23 cellular contexts compared by ENCODE assay signal in genomic region chr22:47145883-47146282, GRCh38.
DNase-seq lines count a peak whose midpoint lies in the region; ATAC-seq, FAIRE-seq and TF ChIP-seq lines count a peak whose summit lies in the region.
"Had no signal": no experiment of that assay in that cellular context is flagged by ENCODE, and none has a peak within 500 bp of the region (broad histone marks: within the 10 kb centered on the region; RNA-seq: fewer than 3 reads in every experiment).

No MANE protein-coding gene starts in this region.

- no TSS peak for BruUV-seq in Calu3 (replicated peaks; lab: Mats Ljungman, UMichigan)

- H3K9me3 Mint-ChIP-seq in neural crest cell (no peaks in the 10 kb centered on the region), Calu3 (ENCODE audit: low read depth, unreplicated experiment) (no peaks in the 10 kb centered on the region)
- H3K9me3 Mint-ChIP-seq: CD4-positive, alpha-beta T cell; GM23338; HFFc6 had no signal

- H3K27ac Mint-ChIP-seq in neural crest cell (ENCODE audit: unreplicated experiment) (peak overlapping the region; percentile 13), Calu3 (ENCODE audit: unreplicated experiment) (no peak overlapping the region)
- H3K27ac Mint-ChIP-seq: CD4-positive, alpha-beta T cell; GM23338; HFFc6 had no signal

- no peaks in the 10 kb centered on the region for H3K36me3 Mint-ChIP-seq in neural crest cell (ENCODE audit: low read depth)
- no peaks in the 10 kb centered on the region for H3K36me3 Mint-ChIP-seq in Calu3 (ENCODE audit: insufficient read depth, unreplicated experiment)

- H3K4me3 ChIP-seq in SK-N-SH (ENCODE audit: low read depth in 2 of 2, low read length in 1 of 2) = no peak overlapping the region
- no peak overlapping the region for H3K4me3 ChIP-seq in bronchial epithelial cell (ENCODE audit: low read depth, low read length)
- H3K4me3 ChIP-seq: A549, GM23338 had no signal

- H3K4me2 ChIP-seq in SK-N-SH = no peak overlapping the region
- H3K4me2 ChIP-seq: A549, GM23338 had no signal

- H3K36me3 ChIP-seq in SK-N-SH (replicated peaks in 1 of 2; ENCODE audit: control insufficient read depth in 1 of 2, insufficient read depth in 2 of 2, low read length in 1 of 2) (no peaks in the 10 kb centered on the region), bronchial epithelial cell (ENCODE audit: control insufficient read depth, insufficient read depth, low read length) (no peaks in the 10 kb centered on the region)

- no peak for TF ChIP-seq CTCF in SK-N-SH (IDR thresholded peaks at IDR 0.05)
- no peak for TF ChIP-seq CTCF in bronchial epithelial cell (IDR thresholded peaks at IDR 0.05; ENCODE audit: insufficient read depth, low read length, severe bottlenecking)
- TF ChIP-seq CTCF in neural crest cell (conservative IDR thresholded peaks at IDR 0.05) = no peak
- TF ChIP-seq CTCF in Calu3 (IDR thresholded peaks at IDR 0.05; ENCODE audit: unreplicated experiment) = no peak

- intact Hi-C loops in Calu3 (cut with micrococcal nuclease; ENCODE audit: unreplicated experiment) = no loop called here

- no peak for TF ChIP-seq RAD21 in SK-N-SH (IDR thresholded peaks at IDR 0.05; ENCODE audit: low read length)

- H3K27me3 ChIP-seq in SK-N-SH (ENCODE audit: insufficient read depth) (no peaks in the 10 kb centered on the region), bronchial epithelial cell (ENCODE audit: control insufficient read depth, insufficient read depth, low read length) (no peaks in the 10 kb centered on the region)

- POLR2A ChIA-PET in SK-N-SH (lab: Yijun Ruan, JAX) = no interaction called here

- H3K9ac ChIP-seq in SK-N-SH = no peak overlapping the region

- H3K27me3 Mint-ChIP-seq in neural crest cell (ENCODE audit: low read depth) (no peaks in the 10 kb centered on the region), Calu3 (ENCODE audit: unreplicated experiment) (no peaks in the 10 kb centered on the region)
- H3K27me3 Mint-ChIP-seq: CD4-positive, alpha-beta T cell had no signal

- ATAC-seq in SK-N-SH treated with all-trans-retinoic acid at 6 μM for 48 hours = no peak
- ATAC-seq: A549, GM23338, HCT116 had no signal

- H2AFZ ChIP-seq in SK-N-SH (ENCODE audit: low read depth) = no peak overlapping the region
- H2AFZ ChIP-seq: GM23338 had no signal

- H3K27ac ChIP-seq in SK-N-SH (ENCODE audit: low read depth in 2 of 2, low read length in 1 of 2) = no peak overlapping the region
- H3K27ac ChIP-seq: 22Rv1, A549 had no signal

- H3K4me1 ChIP-seq in SK-N-SH (ENCODE audit: control insufficient read depth in 1 of 2, insufficient read depth in 2 of 2, low read depth in 1 of 2, low read length in 1 of 2) = peaks cover 0 to 37% of the 10 kb centered on the region in 2 experiments; a peak in 1 of 4 replicates
- H3K4me1 ChIP-seq: A549, Caco-2 had no signal

- no peaks in the 10 kb centered on the region for H3K9me3 ChIP-seq in SK-N-SH
- H3K9me3 ChIP-seq: A549, Caco-2 had no signal

- WGBS in SK-N-SH (ENCODE audit: low lambda C conversion rate) = 90% methylated on average over 11 of the region's 20 CpGs

- no peak for TF ChIP-seq EP300 in SK-N-SH (IDR thresholded peaks at IDR 0.05; ENCODE audit: borderline replicate concordance in 1 of 2, low read depth in 1 of 2, low read length in 1 of 2)

- CTCF ChIA-PET in SK-N-SH (lab: Yijun Ruan, JAX) = no interaction called here
- CTCF ChIA-PET in Calu3 (lab: Charles Lee) = no interaction called here

- DNase-seq in SK-N-SH = peak; percentile 71
- no peak for DNase-seq in bronchial epithelial cell (ENCODE audit: low read depth)
- DNase-seq in neural crest cell (ENCODE audit: low read depth, low spot score) = no peak
- DNase-seq in Calu3 = no peak
- DNase-seq in activated T-cell treated with anti-CD3 and anti-CD28 coated beads, Interleukin-2, amount 50 U/mL, for 48 hours = no peak
- no peak for DNase-seq in SKM-1 (lab: John Stamatoyannopoulos, UW; ENCODE audit: unreplicated experiment)
- DNase-seq: AML-193; Caco-2; CD4-positive, alpha-beta T cell; DMS153; DMS79; GDM1; HFFc6; IMR-90 had no signal

- H4K20me1 ChIP-seq in SK-N-SH (ENCODE audit: insufficient read depth) = no peaks in the 10 kb centered on the region

- H3K79me2 ChIP-seq in SK-N-SH (ENCODE audit: insufficient read depth) = no peaks in the 10 kb centered on the region

- H3K4me1 Mint-ChIP-seq in neural crest cell = no peaks in the 10 kb centered on the region
- H3K4me1 Mint-ChIP-seq in Calu3 (ENCODE audit: low read depth, unreplicated experiment) = no peaks in the 10 kb centered on the region
- H3K4me1 Mint-ChIP-seq: GM23338 had no signal

- FAIRE-seq in bronchial epithelial cell (lab: Jason Lieb, UNC) = peak; percentile 32
- FAIRE-seq: A549, GM12892, GM18507, H54, HTR-8/SVneo had no signal

- no peaks in the 10 kb centered on the region for H3F3A ChIP-seq in SK-N-SH (replicated peaks; ENCODE audit: insufficient read depth)

- no peak overlapping the region for H3K4me3 Mint-ChIP-seq in neural crest cell
- no peak overlapping the region for H3K4me3 Mint-ChIP-seq in Calu3 (ENCODE audit: low read depth, unreplicated experiment)
- H3K4me3 Mint-ChIP-seq: CD4-positive, alpha-beta T cell; GM23338; HFFc6 had no signal

- H3K9me2 ChIP-seq in SK-N-SH = no peaks in the 10 kb centered on the region

TF ChIP-seq in SK-N-SH, 30 proteins besides CTCF, POLR2A, EP300 and RAD21 (continues in another document):
- TF ChIP-seq NRF1 (IDR thresholded peaks at IDR 0.05; ENCODE audit: low read depth, low read length) (no peak), RCOR1 (IDR thresholded peaks at IDR 0.05; ENCODE audit: low read length) (no peak), TAF1 (IDR thresholded peaks at IDR 0.05; ENCODE audit: borderline replicate concordance, low read depth, low read length) (no peak), FOXM1 (IDR thresholded peaks at IDR 0.05; ENCODE audit: low read depth) (no peak), CHD2 (IDR thresholded peaks at IDR 0.05; ENCODE audit: low read length, partially characterized antibody) (no peak), REST (IDR thresholded peaks at IDR 0.05; ENCODE audit: low read depth, low read length) (no peak), SIN3A (IDR thresholded peaks at IDR 0.05; ENCODE audit: borderline replicate concordance, low read depth, low read length) (no peak), GABPA (IDR thresholded peaks at IDR 0.05; ENCODE audit: low read depth) (no peak)

TF ChIP-seq in SK-N-SH treated with all-trans-retinoic acid at 6 μM for 48 hours, 23 proteins besides CTCF, POLR2A, EP300 and RAD21:
- TF ChIP-seq ZFP30 (CRISPR knock-in tag; IDR thresholded peaks at IDR 0.05) = no peak
- TF ChIP-seq TCF4 (CRISPR knock-in tag; IDR thresholded peaks at IDR 0.05; ENCODE audit: borderline replicate concordance) = no peak
- no peak for TF ChIP-seq ZNF565 (CRISPR knock-in tag; conservative IDR thresholded peaks at IDR 0.05; ENCODE audit: low read depth)
- TF ChIP-seq ZFP3 (CRISPR knock-in tag; IDR thresholded peaks at IDR 0.05) = no peak
